10 cellular contexts compared by ENCODE assay signal in the genomic region with DNA sequence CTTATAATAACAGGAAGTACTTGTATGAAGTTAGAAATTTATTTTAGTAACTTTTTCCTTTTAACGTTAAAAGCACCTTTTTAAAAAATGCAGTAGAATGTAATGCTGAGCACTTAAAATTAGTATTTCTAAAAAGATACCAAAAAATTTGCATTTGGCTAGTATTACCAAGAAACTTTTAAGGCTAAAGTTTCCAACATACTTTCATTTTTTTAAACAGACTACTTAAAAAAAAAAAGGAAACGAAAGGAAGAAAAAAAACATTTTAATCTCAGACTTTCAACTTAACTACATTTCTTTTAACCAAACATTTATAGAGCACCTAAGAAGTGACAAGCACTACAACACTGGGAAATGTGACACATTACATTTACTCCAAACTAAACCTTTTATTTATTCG. TPM values are rescaled to one million over a fixed set of nuclear protein-coding genes. Genes with fewer than 3 reads are reported as not detected.
A peak's percentile ranks its signal among the peaks of the same experiment; 100 is the strongest.
DNase-seq lines count a peak whose midpoint lies in the region; TF ChIP-seq lines count a peak whose summit lies in the region.
"Had no signal": no experiment of that assay in that cellular context is flagged by ENCODE, and none has a peak within 500 bp of the region (broad histone marks: within the 10 kb centered on the region; RNA-seq: fewer than 3 reads in every experiment).

No MANE protein-coding gene starts in this region.

- H3K27me3 ChIP-seq in CD4-positive, alpha-beta memory T cell (ENCODE audit: insufficient read depth, low read length), result no peaks in the 10 kb centered on the region
- H3K27me3 ChIP-seq in Loucy (ENCODE audit: insufficient read depth, low read length, poor library complexity, severe bottlenecking), result no peaks in the 10 kb centered on the region
- H3K27me3 ChIP-seq in dorsolateral prefrontal cortex, result no peaks in the 10 kb centered on the region
- H3K27me3 ChIP-seq in thyroid gland, result no peaks in the 10 kb centered on the region

- no peaks in the 10 kb centered on the region for H3F3A ChIP-seq in Loucy (ENCODE audit: low read depth)

- DNase-seq in CD4-positive, alpha-beta memory T cell, result no peak
- DNase-seq in dorsolateral prefrontal cortex (no peak), NCI-H2227 treated with DMSO at 0.1 percent for 48 hours (lab: John Stamatoyannopoulos, UW) (no peak), thyroid gland (no peak), NCI-H2029 (lab: John Stamatoyannopoulos, UW) (no peak), A172 (ENCODE audit: low spot score) (no peak)
- DNase-seq: GF-D8; stimulated activated CD4-positive, alpha-beta T cell treated with anti-CD3 and anti-CD28 coated beads, Interleukin-15, amount 100 ng/mL, for 24 hours had no signal

- peak overlapping the region; percentile 99 for H3K27ac ChIP-seq in CD4-positive, alpha-beta memory T cell (ENCODE audit: low read depth, low read length)
- H3K27ac ChIP-seq in dorsolateral prefrontal cortex (peak overlapping the region in 1 of 59 donors; percentile 99), thyroid gland (no peak overlapping the region)

- intact Hi-C loops in CD4-positive, alpha-beta memory T cell (cut with micrococcal nuclease), result loop anchor here (5.0 kb wide), 1 partner anchor 848 kb away; the partner anchor contains the start of gene TARBP1
- intact Hi-C loops in dorsolateral prefrontal cortex (cut with DNase I) (loop anchor here (5.0 to 10.0 kb wide), 8 partner anchors 42 to 1200 kb away; partner anchors contain the start of genes B3GALNT2 (in 1 of the 2), COA6 (in 1 of the 2), ERO1B (in 1 of the 2) and LGALS8 (in 1 of the 2)), thyroid gland (cut with DNase I) (loop anchor here (5.0 to 10.0 kb wide), 2 partner anchors 70 to 92 kb away; no protein-coding TSS in a partner anchor)

- peak overlapping the region; percentile 91 for H3K9ac ChIP-seq in Loucy (ENCODE audit: low read depth, low read length, poor library complexity, severe bottlenecking)

- H2AFZ ChIP-seq in Loucy (ENCODE audit: low read length), result no peak overlapping the region

- TF ChIP-seq CTCF in Loucy (conservative IDR thresholded peaks at IDR 0.05; ENCODE audit: low read length) (no peak), dorsolateral prefrontal cortex (IDR thresholded peaks at IDR 0.05 in 54 of 56, conservative IDR thresholded peaks at IDR 0.05 in 2 of 56; ENCODE audit: low read depth in 1 of 56, partially characterized antibody in 56 of 56) (no peak), nephron (IDR thresholded peaks at IDR 0.05; ENCODE audit: unreplicated experiment in 3 of 3) (no peak), thyroid gland (IDR thresholded peaks at IDR 0.05) (no peak)

- peaks cover 0 to 6% (median 0%) of the 10 kb centered on the region in 8 donors for H3K9me3 Mint-ChIP-seq in CD4-positive, alpha-beta memory T cell
- H3K9me3 Mint-ChIP-seq in nephron, result no peaks in the 10 kb centered on the region

- 23% methylated on average over 3 of the region's 3 CpGs for WGBS in thyroid gland, 2 donors

- no peaks in the 10 kb centered on the region for H3K9me2 ChIP-seq in Loucy (replicated peaks; ENCODE audit: low read depth, low read length)

- H3K4me1 Mint-ChIP-seq in CD4-positive, alpha-beta memory T cell, result peaks cover 37 to 65% (median 52%) of the 10 kb centered on the region in 4 donors
- H3K4me1 Mint-ChIP-seq in nephron, result peaks cover 14% of the 10 kb centered on the region

- POLR2A ChIA-PET in CD4-positive, alpha-beta memory T cell (lab: Charles Lee; ENCODE audit: partially characterized antibody), result interaction anchor here (1.3 to 1.8 kb wide), 2 partner anchors 18 to 20 kb away, joined by 4 to 6 read pairs; no protein-coding TSS in a partner anchor

- peaks cover 90% of the 10 kb centered on the region for H3K79me2 ChIP-seq in Loucy (ENCODE audit: insufficient read depth, low read length)

- peak overlapping the region; percentile 15 to 93 for H3K4me3 ChIP-seq in CD4-positive, alpha-beta memory T cell (ENCODE audit: low read length in 2 of 2)
- peak overlapping the region; percentile 88 for H3K4me3 ChIP-seq in Loucy (ENCODE audit: low read length, poor library complexity, severe bottlenecking)
- H3K4me3 ChIP-seq in dorsolateral prefrontal cortex, result peak overlapping the region in 52 of 59 donors; percentile 0 to 100 (median 95)
- H3K4me3 ChIP-seq in thyroid gland (replicated peaks in 1 of 3), result no peak overlapping the region

- CTCF ChIA-PET in CD4-positive, alpha-beta memory T cell (lab: Charles Lee; ENCODE audit: partially characterized antibody), result interaction anchor here (0.6 to 1.4 kb wide), 2 partner anchors 59 to 79 kb away, joined by 3 read pairs; no protein-coding TSS in a partner anchor

- H3K4me2 ChIP-seq in Loucy (ENCODE audit: low read depth, low read length, poor library complexity, severe bottlenecking), result peak overlapping the region; percentile 93

- H3K9me3 ChIP-seq in CD4-positive, alpha-beta memory T cell (ENCODE audit: control insufficient read depth in 1 of 2, low read length in 2 of 2), result no peaks in the 10 kb centered on the region
- H3K9me3 ChIP-seq in Loucy (ENCODE audit: insufficient read depth, low read depth, low read length) (no peaks in the 10 kb centered on the region), thyroid gland (no peaks in the 10 kb centered on the region)

- peak overlapping the region; percentile 94 to 99 (median 98) for H3K4me3 Mint-ChIP-seq in CD4-positive, alpha-beta memory T cell
- peak overlapping the region; percentile 95 to 98 (median 96) for H3K4me3 Mint-ChIP-seq in nephron

- peak overlapping the region in 6 of 7 donors; percentile 59 to 97 (median 86) for H3K27ac Mint-ChIP-seq in CD4-positive, alpha-beta memory T cell
- H3K27ac Mint-ChIP-seq in nephron, result no peak overlapping the region

- peaks cover 74% of the 10 kb centered on the region for H3K4me1 ChIP-seq in CD4-positive, alpha-beta memory T cell (ENCODE audit: insufficient read depth, low read length)
- H3K4me1 ChIP-seq in Loucy (ENCODE audit: insufficient read depth, low read length, poor library complexity, severe bottlenecking) (peaks cover 50% of the 10 kb centered on the region), thyroid gland (peaks cover 16 to 22% of the 10 kb centered on the region in 2 donors)

- peaks cover 82% of the 10 kb centered on the region for H4K20me1 ChIP-seq in Loucy (ENCODE audit: insufficient read depth, low read length, poor library complexity, severe bottlenecking)

- no peak for TF ChIP-seq POLR2A in thyroid gland (IDR thresholded peaks at IDR 0.05)

- peaks cover 22 to 51% of the 10 kb centered on the region in 2 donors for H3K36me3 Mint-ChIP-seq in CD4-positive, alpha-beta memory T cell
- peaks cover 16% of the 10 kb centered on the region for H3K36me3 Mint-ChIP-seq in nephron (ENCODE audit: low read depth)

- H3K27me3 Mint-ChIP-seq in CD4-positive, alpha-beta memory T cell, result no peaks in the 10 kb centered on the region
- no peaks in the 10 kb centered on the region for H3K27me3 Mint-ChIP-seq in nephron (ENCODE audit: low read depth)

- no peaks in the 10 kb centered on the region for H3K36me3 ChIP-seq in CD4-positive, alpha-beta memory T cell (ENCODE audit: insufficient read depth, low read length)
- 0 out of 2 replicates have a peak, but pooled peaks cover 4% of the 10 kb centered on the region for H3K36me3 ChIP-seq in Loucy (ENCODE audit: insufficient read depth, low read length)
- no peaks in the 10 kb centered on the region for H3K36me3 ChIP-seq in thyroid gland

RNA-seq across cellular contexts. Expression of gene ARID4B, which starts 2.8 kb away (rescaled TPM):
- 10 to 100 TPM; 95.5 to 99.5 TPM for total RNA-seq in CD4-positive, alpha-beta memory T cell
- polyA plus RNA-seq in CD4-positive, alpha-beta memory T cell, result 10 to 100 TPM; 34.8 to 86.1 TPM
- total RNA-seq in dorsolateral prefrontal cortex, result 10 to 100 TPM; 42.7 to 86.7 (median 59.7) TPM
- 10 to 100 TPM; 49.0 to 65.4 (median 52.5) TPM for total RNA-seq in thyroid gland
- total RNA-seq in A172 (2014; rRNA removed; shearing (Covaris generic)), result 27.6 and 29.9 TPM in 2 replicates

RNA-seq across cellular contexts. Expression of gene GGPS1, which starts 3.2 kb away (rescaled TPM):
- total RNA-seq in CD4-positive, alpha-beta memory T cell, result 10 to 100 TPM; 50.3 to 52.5 TPM
- polyA plus RNA-seq in CD4-positive, alpha-beta memory T cell, result 10 to 100 TPM; 77.9 to 79.5 TPM
- 10 to 100 TPM; 28.5 to 60.2 (median 43.4) TPM for total RNA-seq in dorsolateral prefrontal cortex
- 10 to 100 TPM; 24.3 to 42.7 (median 33.2) TPM for total RNA-seq in thyroid gland
- total RNA-seq in A172 (2014; rRNA removed; shearing (Covaris generic)), result 51.9 and 64.1 TPM in 2 replicates

RNA-seq across cellular contexts. Expression of gene TBCE, which starts 42.1 kb away (rescaled TPM):
- total RNA-seq in CD4-positive, alpha-beta memory T cell, result 10 to 100 TPM; 17.0 to 17.5 TPM
- 10 to 100 TPM; 18.6 to 19.1 TPM for polyA plus RNA-seq in CD4-positive, alpha-beta memory T cell
- total RNA-seq in dorsolateral prefrontal cortex (10 to 100 TPM; 15.5 to 48.9 (median 30.1) TPM), thyroid gland (10 to 100 TPM; 38.0 to 50.3 (median 44.8) TPM)
- 49.8 and 58.3 TPM in 2 replicates for total RNA-seq in A172 (2014; rRNA removed; shearing (Covaris generic))

Comparison
In these comparisons a context has a peak if more than half of its experiments do, and no peak if none do; other contexts are left out.
1. H3K4me3 ChIP-seq: peak in CD4-positive, alpha-beta memory T cell (2 of 2), Loucy (single experiment) and dorsolateral prefrontal cortex (52 of 59); none in thyroid gland (0 of 3).
2. H3K27ac Mint-ChIP-seq: peak in CD4-positive, alpha-beta memory T cell (6 of 7); none in nephron (0 of 3).